ENCODE assay signal across 12 cellular contexts in genomic region chr10:130021373-130021950, GRCh38. TPM values are rescaled to one million over a fixed set of nuclear protein-coding genes. Genes with fewer than 3 reads are reported as not detected.
DNase-seq lines count a peak whose midpoint lies in the region; ATAC-seq and TF ChIP-seq lines count a peak whose summit lies in the region.
"Had no signal": no experiment of that assay in that cellular context is flagged by ENCODE, and none has a peak within 500 bp of the region (broad histone marks: within the 10 kb centered on the region; RNA-seq: fewer than 3 reads in every experiment).

No MANE protein-coding gene starts in this region.

- ATAC-seq in left lung (peak; percentile 49), GM21528 (IDR thresholded peaks at IDR 0.05; ENCODE audit: low FRiP score, unreplicated experiment) (no peak)

- H3K4me1 ChIP-seq in left lung = no peaks in the 10 kb centered on the region

- H3K27ac ChIP-seq in left lung = no peak overlapping the region
- H3K27ac ChIP-seq: neutrophil had no signal

- no peak for TF ChIP-seq CTCF in left lung (IDR thresholded peaks at IDR 0.05)

- intact Hi-C loops in left lung (cut with DNase I) = no loop called here

- H3K27me3 ChIP-seq in left lung = peaks cover 0 to 5% of the 10 kb centered on the region in 2 donors
- H3K27me3 ChIP-seq: neutrophil had no signal

- DNase-seq in AML-193 (lab: John Stamatoyannopoulos, UW) (peak; percentile 54 to 57), HCEC 1CT (peak; percentile 36), amniotic stem cell (lab: John Stamatoyannopoulos, UW) (peak; percentile 77), left lung (no peak), NCI-H345 (lab: John Stamatoyannopoulos, UW) (no peak)
- no peak for DNase-seq in stimulated activated CD4-positive, alpha-beta T cell treated with anti-CD3 and anti-CD28 coated beads, Interleukin-2, amount 100 ng/mL, for 24 hours
- no peak for DNase-seq in activated CD4-positive, alpha-beta T cell treated with anti-CD3 and anti-CD28 coated beads, Interleukin-2, amount 50 U/mL, for 48 hours
- DNase-seq: DND-41, SHP77, trophoblast cell had no signal

- H3K9me3 ChIP-seq in left lung = no peaks in the 10 kb centered on the region
- H3K9me3 ChIP-seq: neutrophil had no signal

- no peaks in the 10 kb centered on the region for H3K36me3 ChIP-seq in left lung
- H3K36me3 ChIP-seq: neutrophil had no signal

- H3K4me3 ChIP-seq in left lung = no peak overlapping the region

RNA-seq across cellular contexts. Expression of gene EBF3, which starts 57.4 kb away (rescaled TPM):
- total RNA-seq in left lung = under 1 TPM in 1 of 2 donors, not detected in 1; 0.10 TPM

Comparison
In these comparisons a context has a peak if more than half of its experiments do, and no peak if none do; other contexts are left out.
1. DNase-seq: peak in AML-193 (2 of 2), HCEC 1CT (single experiment) and amniotic stem cell (single experiment); none in left lung (0 of 2), stimulated activated CD4-positive, alpha-beta T cell treated with anti-CD3 and anti-CD28 coated beads, Interleukin-2, amount 100 ng/mL, for 24 hours (0 of 2), activated CD4-positive, alpha-beta T cell treated with anti-CD3 and anti-CD28 coated beads, Interleukin-2, amount 50 U/mL, for 48 hours (0 of 2) and NCI-H345 (single experiment).